18 cellular contexts compared by ENCODE assay signal in the genomic region with DNA sequence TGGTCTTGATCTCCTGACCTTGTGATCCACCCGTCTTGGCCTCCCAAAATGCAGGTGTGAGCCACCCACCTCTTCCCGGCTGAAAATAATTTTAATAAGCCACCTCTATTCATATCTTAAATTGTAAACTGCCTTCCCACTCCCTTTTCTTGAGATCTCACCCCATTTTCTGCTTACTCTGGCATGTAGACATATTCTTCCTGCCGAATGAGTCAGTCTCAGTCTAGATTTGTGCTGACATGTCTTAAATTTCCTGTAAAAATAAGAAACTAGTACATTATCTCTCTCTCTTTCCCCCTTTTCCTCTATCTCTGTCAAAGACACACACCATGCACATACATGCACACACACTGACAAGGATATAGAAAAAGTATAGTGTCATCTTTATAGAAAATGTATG.
A peak's percentile ranks its signal among the peaks of the same experiment; 100 is the strongest.
DNase-seq lines count a peak whose midpoint lies in the region; FAIRE-seq and TF ChIP-seq lines count a peak whose summit lies in the region.
"Had no signal": no experiment of that assay in that cellular context is flagged by ENCODE, and none has a peak within 500 bp of the region (broad histone marks: within the 10 kb centered on the region; RNA-seq: fewer than 3 reads in every experiment).

No MANE protein-coding gene starts in this region.

- peaks cover 17% of the 10 kb centered on the region for H3K4me1 ChIP-seq in astrocyte (ENCODE audit: insufficient read depth, low read length)

- H3K4me3 Mint-ChIP-seq in HFFc6 (peak overlapping the region; percentile 4; the same call in 1 of the 2 replicates), astrocyte (ENCODE audit: unreplicated experiment) (no peak overlapping the region)

- H3K27me3 ChIP-seq in astrocyte (ENCODE audit: insufficient read depth, low read length): no peaks in the 10 kb centered on the region

- peak overlapping the region; percentile 7 for H2AFZ ChIP-seq in astrocyte (ENCODE audit: low read depth, low read length)

- no peaks in the 10 kb centered on the region for H3K36me3 Mint-ChIP-seq in HFFc6 (ENCODE audit: low read depth)
- no peaks in the 10 kb centered on the region for H3K36me3 Mint-ChIP-seq in astrocyte (ENCODE audit: low read depth, unreplicated experiment)

- TF ChIP-seq CTCF in HFFc6 (IDR thresholded peaks at IDR 0.05): no peak
- no peak for TF ChIP-seq CTCF in astrocyte (IDR thresholded peaks at IDR 0.05; ENCODE audit: insufficient read depth, low read depth, low read length)

- no peaks in the 10 kb centered on the region for H3K79me2 ChIP-seq in astrocyte (ENCODE audit: insufficient read depth, low read length)

- H3K9me3 Mint-ChIP-seq in HFFc6 (no peaks in the 10 kb centered on the region), astrocyte (ENCODE audit: unreplicated experiment) (no peaks in the 10 kb centered on the region)

- peak overlapping the region; percentile 36 for H3K4me2 ChIP-seq in astrocyte (ENCODE audit: low read length)

- no peaks in the 10 kb centered on the region for H3K36me3 ChIP-seq in astrocyte (ENCODE audit: insufficient read depth, low read length)
- H3K36me3 ChIP-seq: thoracic aorta had no signal

- no peaks in the 10 kb centered on the region for H3K9me3 ChIP-seq in astrocyte (ENCODE audit: insufficient read depth, low read depth, low read length)
- H3K9me3 ChIP-seq: thoracic aorta had no signal

- FAIRE-seq in astrocyte (lab: Jason Lieb, UNC): no peak
- FAIRE-seq: kidney had no signal

- H3K4me3 ChIP-seq in astrocyte (ENCODE audit: insufficient read depth, low read depth, low read length): no peak overlapping the region
- H3K4me3 ChIP-seq: thoracic aorta had no signal

- H3K27me3 Mint-ChIP-seq in HFFc6 (ENCODE audit: insufficient read depth): no peaks in the 10 kb centered on the region; the same call in 1 of the 2 replicates
- H3K27me3 Mint-ChIP-seq in astrocyte (ENCODE audit: low read depth, unreplicated experiment): no peaks in the 10 kb centered on the region

- H3K27ac Mint-ChIP-seq in HFFc6: peak overlapping the region; percentile 60
- peak overlapping the region; percentile 83 for H3K27ac Mint-ChIP-seq in astrocyte (ENCODE audit: unreplicated experiment)

- DNase-seq in HFFc6 (peak; percentile 31), astrocyte (ENCODE audit: low read depth) (peak; percentile 50), fibroblast of peridontal ligament (ENCODE audit: extremely low read depth) (peak; percentile 36), renal cortical epithelial cell (ENCODE audit: low read depth) (peak; percentile 41), NCI-H69 (lab: John Stamatoyannopoulos, UW) (no peak), cortex of kidney (lab: John Stamatoyannopoulos, UW) (no peak), NCI-H1417 treated with DMSO at 0.1 percent for 48 hours (lab: John Stamatoyannopoulos, UW) (no peak)
- DNase-seq: activated CD4-positive, alpha-beta T cell treated with anti-CD3 and anti-CD28 coated beads for 48 hours; activated naive CD4-positive, alpha-beta T cell treated with anti-CD3 and anti-CD28 coated beads, Interleukin-2, amount 50 U/mL, for 16 hours; central memory CD4-positive, alpha-beta T cell; H7; kidney; midbrain; MM.1S; NCI-H2029; NCI-H526; OCI-M1 had no signal

- H3K4me1 Mint-ChIP-seq in HFFc6 (ENCODE audit: low read depth) (peaks cover 68% of the 10 kb centered on the region), astrocyte (ENCODE audit: low read depth, unreplicated experiment) (peaks cover 45% of the 10 kb centered on the region)

- no peaks in the 10 kb centered on the region for H4K20me1 ChIP-seq in astrocyte (ENCODE audit: insufficient read depth, low read length)

- no peak overlapping the region for H3K27ac ChIP-seq in astrocyte (ENCODE audit: low read depth, low read length)
- H3K27ac ChIP-seq: thoracic aorta had no signal

- no peak overlapping the region for H3K9ac ChIP-seq in astrocyte (ENCODE audit: low read length)

Comparison
In these comparisons a context has a peak if more than half of its experiments do, and no peak if none do; other contexts are left out.
1. DNase-seq: peak in HFFc6 (single experiment), astrocyte (single experiment), fibroblast of peridontal ligament (single experiment) and renal cortical epithelial cell (single experiment); none in NCI-H69 (single experiment), cortex of kidney (single experiment) and NCI-H1417 treated with DMSO at 0.1 percent for 48 hours (single experiment).